ENCODE assay signal across 1 cellular context in genomic region chr1:28003117-28003516, GRCh38. TPM values are rescaled to one million over a fixed set of nuclear protein-coding genes. Genes with fewer than 3 reads are reported as not detected.
"Had no signal": no experiment of that assay in that cellular context is flagged by ENCODE, and none has a peak within 500 bp of the region (broad histone marks: within the 10 kb centered on the region; RNA-seq: fewer than 3 reads in every experiment).

No MANE protein-coding gene starts in this region.

RNA-seq across cellular contexts. Expression of gene XKR8, which starts 43.3 kb away (rescaled TPM):
- total RNA-seq: H4 had no signal
